Comparison of ENCODE assay signal across 8 cellular contexts in the genomic region with DNA sequence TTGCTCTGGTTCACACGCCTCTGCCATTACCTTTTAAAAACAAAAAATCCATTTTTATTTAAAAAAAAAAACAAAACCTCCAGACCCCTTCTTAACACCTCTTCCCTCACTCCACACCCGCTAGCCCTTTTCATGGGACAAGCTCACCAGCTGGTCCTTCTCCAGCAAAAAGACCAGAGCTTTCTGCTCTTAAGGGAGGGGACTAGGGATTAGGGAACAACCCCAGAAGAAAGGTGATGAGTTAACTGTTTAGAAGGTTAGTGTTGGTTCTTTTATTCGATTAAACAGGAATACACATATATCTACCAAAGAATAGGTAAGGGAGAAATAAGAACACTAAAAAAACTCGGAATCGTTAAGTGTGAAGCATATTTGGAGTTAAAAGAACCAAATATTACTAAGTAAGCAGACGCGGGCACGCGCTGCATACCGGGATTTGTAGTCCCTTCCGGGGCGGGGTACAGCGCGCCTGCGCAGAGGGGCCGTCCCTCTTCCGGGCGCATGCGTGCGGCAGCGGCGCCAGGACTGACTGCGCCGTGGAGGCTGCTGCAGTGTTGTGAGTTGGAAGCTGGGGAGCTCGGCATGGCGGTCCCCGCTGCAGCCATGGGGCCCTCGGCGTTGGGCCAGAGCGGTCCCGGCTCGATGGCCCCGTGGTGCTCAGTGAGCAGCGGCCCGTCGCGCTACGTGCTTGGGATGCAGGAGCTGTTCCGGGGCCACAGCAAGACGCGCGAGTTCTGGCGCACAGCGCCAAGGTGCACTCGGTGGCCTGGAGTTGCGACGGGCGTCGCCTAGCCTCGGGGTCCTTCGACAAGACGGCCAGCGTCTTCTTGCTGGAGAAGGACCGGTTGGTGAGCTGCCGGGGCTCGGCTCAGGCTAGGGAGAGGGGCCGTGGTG.
DNase-seq lines count a peak whose midpoint lies in the region; ATAC-seq and TF ChIP-seq lines count a peak whose summit lies in the region.
"Not testable (repeated sequence)": the region's sequence is repeated elsewhere in the genome, so short reads cannot be mapped to it uniquely, and the experiment has no call there.

No MANE protein-coding gene starts in this region.

- not testable (repeated sequence) for H3K27ac ChIP-seq in coronary artery

- H3K27ac Mint-ChIP-seq in CD14-positive monocyte: not testable (repeated sequence)
- H3K27ac Mint-ChIP-seq in T-helper 1 cell treated with Interleukin-12 subunit alpha and Interleukin-12 subunit beta and Interleukin-4 antibody, amounts not matched to agents 30 μg/mL and 1 μg/mL, for 36 hours: peak overlapping the region; percentile 52

- intact Hi-C loops in CD14-positive monocyte (cut with micrococcal nuclease): not testable (repeated sequence)

- H3K36me3 Mint-ChIP-seq in CD14-positive monocyte; T-helper 1 cell treated with Interleukin-12 subunit alpha and Interleukin-12 subunit beta and Interleukin-4 antibody, amounts not matched to agents 30 μg/mL and 1 μg/mL, for 36 hours (ENCODE audit: low read depth): not testable (repeated sequence)

- not testable (repeated sequence) for H3K27me3 ChIP-seq in kidney epithelial cell (ENCODE audit: control insufficient read depth, insufficient read depth, low read length); skeletal muscle satellite cell (ENCODE audit: control insufficient read depth, insufficient read depth, low read length)

- not testable (repeated sequence) for H3K9me3 Mint-ChIP-seq in CD14-positive monocyte; T-helper 1 cell treated with Interleukin-12 subunit alpha and Interleukin-12 subunit beta and Interleukin-4 antibody, amounts not matched to agents 30 μg/mL and 1 μg/mL, for 36 hours

- not testable (repeated sequence) for H3K4me1 ChIP-seq in skeletal muscle satellite cell (ENCODE audit: control insufficient read depth, insufficient read depth, low read length)

- H3K4me3 ChIP-seq in coronary artery (peak overlapping the region; percentile 62), kidney epithelial cell (ENCODE audit: low read depth, low read length) (peak overlapping the region; percentile 40), skeletal muscle satellite cell (ENCODE audit: low read length) (peak overlapping the region; percentile 58)

- not testable (repeated sequence) for DNase-seq in CD14-positive monocyte (ENCODE audit: low spot score); coronary artery (ENCODE audit: low spot score); kidney epithelial cell (ENCODE audit: low read depth)

- ATAC-seq in GM19025 (IDR thresholded peaks at IDR 0.05; ENCODE audit: low read depth, unreplicated experiment): peak; percentile 75
- peak; percentile 96 for ATAC-seq in HG02571 (IDR thresholded peaks at IDR 0.05; ENCODE audit: unreplicated experiment)
- peak; percentile 80 for ATAC-seq in HG03460 (IDR thresholded peaks at IDR 0.05; ENCODE audit: unreplicated experiment)

- H3K4me3 Mint-ChIP-seq in CD14-positive monocyte: peak overlapping the region; percentile 78 to 84
- peak overlapping the region; percentile 78 for H3K4me3 Mint-ChIP-seq in T-helper 1 cell treated with Interleukin-12 subunit alpha and Interleukin-12 subunit beta and Interleukin-4 antibody, amounts not matched to agents 30 μg/mL and 1 μg/mL, for 36 hours

- not testable (repeated sequence) for H3K36me3 ChIP-seq in kidney epithelial cell (ENCODE audit: control insufficient read depth, insufficient read depth, low read length); skeletal muscle satellite cell (ENCODE audit: insufficient read depth, low read length)

- H3K4me2 ChIP-seq in skeletal muscle satellite cell (ENCODE audit: low read length): peak overlapping the region; percentile 72

- H3K27me3 Mint-ChIP-seq in CD14-positive monocyte (ENCODE audit: low read depth in 3 of 3); T-helper 1 cell treated with Interleukin-12 subunit alpha and Interleukin-12 subunit beta and Interleukin-4 antibody, amounts not matched to agents 30 μg/mL and 1 μg/mL, for 36 hours (ENCODE audit: low read depth): not testable (repeated sequence)

- not testable (repeated sequence) for H3K4me1 Mint-ChIP-seq in CD14-positive monocyte; T-helper 1 cell treated with Interleukin-12 subunit alpha and Interleukin-12 subunit beta and Interleukin-4 antibody, amounts not matched to agents 30 μg/mL and 1 μg/mL, for 36 hours (ENCODE audit: low read depth)

- H3K9ac ChIP-seq in skeletal muscle satellite cell (ENCODE audit: low read depth, low read length): not testable (repeated sequence)

- not testable (repeated sequence) for TF ChIP-seq CTCF in CD14-positive monocyte (IDR thresholded peaks at IDR 0.05); coronary artery (IDR thresholded peaks at IDR 0.05); kidney epithelial cell (IDR thresholded peaks at IDR 0.05; ENCODE audit: insufficient read depth, low read length, poor library complexity, severe bottlenecking)

- H3K9me3 ChIP-seq in skeletal muscle satellite cell (replicated peaks; ENCODE audit: low read length): not testable (repeated sequence)
